In genomic region chr17:64829824-64830630, GRCh38 we compare ENCODE assay signal across 8 cellular contexts.
DNase-seq lines count a peak whose midpoint lies in the region; ATAC-seq and TF ChIP-seq lines count a peak whose summit lies in the region.
"Not testable (repeated sequence)": the region's sequence is repeated elsewhere in the genome, so short reads cannot be mapped to it uniquely, and the experiment has no call there.

No MANE protein-coding gene starts in this region.

- H3K27ac ChIP-seq in BLaER1 = 0 out of 2 replicates have a peak overlapping the region, but pooled peaks have one; percentile 22
- H3K27ac ChIP-seq in colonic mucosa = peak overlapping the region; percentile 69
- H3K27ac ChIP-seq in left ventricle myocardium inferior (replicated peaks) = peak overlapping the region; percentile 56
- H3K27ac ChIP-seq in naive thymus-derived CD4-positive, alpha-beta T cell (ENCODE audit: low read depth, low read length) = not testable (repeated sequence)

- H3K27me3 Mint-ChIP-seq in T-helper 17 cell; naive thymus-derived CD4-positive, alpha-beta T cell; type B pancreatic cell: not testable (repeated sequence)

- CTCF ChIA-PET in naive thymus-derived CD4-positive, alpha-beta T cell (lab: Charles Lee) = not testable (repeated sequence)

- not testable (repeated sequence) for ATAC-seq in T-helper 17 cell
- ATAC-seq in esophagus mucosa (peak; percentile 62), left colon (peak; percentile 74)
- ATAC-seq in naive thymus-derived CD4-positive, alpha-beta T cell = peak; percentile 17

- H3K4me1 ChIP-seq in BLaER1 (peaks cover 35% of the 10 kb centered on the region), left ventricle myocardium inferior (peaks cover 21% of the 10 kb centered on the region)
- not testable (repeated sequence) for H3K4me1 ChIP-seq in colonic mucosa; naive thymus-derived CD4-positive, alpha-beta T cell (ENCODE audit: control insufficient read depth in 2 of 2, insufficient read depth in 2 of 2, low read length in 2 of 2)

- not testable (repeated sequence) for H3K36me3 Mint-ChIP-seq in T-helper 17 cell (ENCODE audit: low read depth); naive thymus-derived CD4-positive, alpha-beta T cell; type B pancreatic cell

- not testable (repeated sequence) for H3K4me3 Mint-ChIP-seq in T-helper 17 cell, type B pancreatic cell
- H3K4me3 Mint-ChIP-seq in naive thymus-derived CD4-positive, alpha-beta T cell = peak overlapping the region in 1 of 10 donors; percentile 19

- H3K27ac Mint-ChIP-seq in T-helper 17 cell (peak overlapping the region; percentile 19), type B pancreatic cell (peak overlapping the region; percentile 79)
- peak overlapping the region in 1 of 9 donors; percentile 40 for H3K27ac Mint-ChIP-seq in naive thymus-derived CD4-positive, alpha-beta T cell

- H3K9ac ChIP-seq in BLaER1; colonic mucosa (ENCODE audit: low read depth in 2 of 2, low read length in 2 of 2): not testable (repeated sequence)

- DNase-seq in T-helper 17 cell; left ventricle myocardium inferior; naive thymus-derived CD4-positive, alpha-beta T cell; type B pancreatic cell (ENCODE audit: extremely low spot score, unreplicated experiment): not testable (repeated sequence)
- DNase-seq in colonic mucosa = peak; percentile 45
- DNase-seq in left colon = peak; percentile 19 to 36

- not testable (repeated sequence) for TF ChIP-seq CTCF in colonic mucosa (IDR thresholded peaks at IDR 0.05); left ventricle myocardium inferior (IDR thresholded peaks at IDR 0.05; ENCODE audit: borderline replicate concordance); type B pancreatic cell (conservative IDR thresholded peaks at IDR 0.05)

- POLR2A ChIA-PET in naive thymus-derived CD4-positive, alpha-beta T cell (lab: Charles Lee) = not testable (repeated sequence)

- H3K9me3 ChIP-seq in BLaER1; T-helper 17 cell (ENCODE audit: control insufficient read depth, low read length, poor library complexity, severe bottlenecking); colonic mucosa; left ventricle myocardium inferior (replicated peaks); naive thymus-derived CD4-positive, alpha-beta T cell (ENCODE audit: control insufficient read depth in 2 of 3, low read length in 3 of 3): not testable (repeated sequence)

- not testable (repeated sequence) for H3K9me3 Mint-ChIP-seq in naive thymus-derived CD4-positive, alpha-beta T cell; type B pancreatic cell

- H3K27me3 ChIP-seq in BLaER1; colonic mucosa; left ventricle myocardium inferior (ENCODE audit: low read depth); naive thymus-derived CD4-positive, alpha-beta T cell (ENCODE audit: control insufficient read depth in 2 of 2, insufficient read depth in 2 of 2, low read length in 2 of 2): not testable (repeated sequence)

- not testable (repeated sequence) for H4K20me1 ChIP-seq in BLaER1

- intact Hi-C loops in colonic mucosa (cut with DNase I); left ventricle myocardium inferior (cut with micrococcal nuclease); left colon (cut with DNase I, micrococcal nuclease); naive thymus-derived CD4-positive, alpha-beta T cell (cut with micrococcal nuclease): not testable (repeated sequence)

- H3K36me3 ChIP-seq in BLaER1 = peaks cover 19% of the 10 kb centered on the region
- H3K36me3 ChIP-seq in colonic mucosa; left ventricle myocardium inferior; naive thymus-derived CD4-positive, alpha-beta T cell (ENCODE audit: control insufficient read depth in 2 of 3, insufficient read depth in 3 of 3, low read length in 3 of 3): not testable (repeated sequence)

- H3K4me3 ChIP-seq in BLaER1; colonic mucosa; left ventricle myocardium inferior; naive thymus-derived CD4-positive, alpha-beta T cell (ENCODE audit: low read length): not testable (repeated sequence)

- peak overlapping the region; percentile 55 for H3K4me2 ChIP-seq in BLaER1

- peaks cover 11% of the 10 kb centered on the region for H3K4me1 Mint-ChIP-seq in T-helper 17 cell
- H3K4me1 Mint-ChIP-seq in naive thymus-derived CD4-positive, alpha-beta T cell = peaks cover 5 to 26% (median 19%) of the 10 kb centered on the region in 7 donors
- H3K4me1 Mint-ChIP-seq in type B pancreatic cell (ENCODE audit: unreplicated experiment) = not testable (repeated sequence)
